In the genomic region with DNA sequence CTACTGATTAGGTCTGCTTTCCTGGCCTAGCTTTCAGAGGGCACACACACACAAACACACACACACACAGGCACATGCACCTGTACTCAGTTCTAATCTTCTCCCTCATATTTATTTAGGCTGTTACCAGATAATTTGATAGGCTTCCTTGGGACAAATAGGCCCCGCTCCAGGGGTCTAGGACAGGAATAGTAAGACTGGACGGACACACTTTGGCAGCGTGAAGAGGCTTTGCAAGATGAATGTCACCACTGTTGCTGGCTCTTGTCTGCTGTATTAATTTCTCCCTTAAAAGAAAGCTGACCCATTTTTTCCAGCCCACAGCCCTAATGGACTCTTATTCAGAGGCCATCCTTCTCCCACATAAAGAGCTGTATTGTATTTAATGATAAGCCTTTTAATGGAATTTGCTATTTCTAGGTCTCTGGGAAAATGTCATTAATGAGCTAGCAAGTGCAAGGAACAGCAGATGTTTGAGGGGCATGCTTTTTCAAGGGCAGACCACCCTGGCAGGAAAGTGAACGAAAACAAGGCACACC, we compare ENCODE assay signal across 1 cellular context.
TF ChIP-seq lines count a peak whose summit lies in the region.

No MANE protein-coding gene starts in this region.

TF ChIP-seq in GM12878, 131 proteins besides CTCF, POLR2A, EP300 and RAD21:
- TF ChIP-seq MEF2A (IDR thresholded peaks at IDR 0.05; ENCODE audit: insufficient read depth, low read depth, low read length) = no peak
- TF ChIP-seq CBX5 (IDR thresholded peaks at IDR 0.05; ENCODE audit: low read depth) = no peak
